In the genomic region with DNA sequence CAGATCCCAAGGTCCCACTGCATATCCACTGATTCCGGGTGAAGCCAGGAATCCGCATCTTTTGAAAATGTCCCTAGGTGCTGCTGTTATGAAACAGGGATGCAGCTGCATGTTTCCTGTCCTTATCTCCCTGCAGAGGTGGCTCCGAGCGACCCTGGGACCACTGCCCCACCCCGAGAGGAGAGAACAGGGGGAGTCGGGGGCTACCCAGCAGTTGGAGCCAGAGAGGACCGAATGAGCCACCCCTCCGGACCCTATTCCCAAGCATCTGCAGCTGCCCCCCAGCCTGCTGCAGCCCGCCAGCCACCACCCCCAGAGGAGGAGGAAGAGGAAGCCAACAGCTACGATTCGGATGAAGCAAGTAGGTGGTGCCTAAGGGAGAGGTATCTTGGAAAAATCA, we compare ENCODE assay signal across 7 cellular contexts. TPM values are rescaled to one million over a fixed set of nuclear protein-coding genes. Genes with fewer than 3 reads are reported as not detected.
"Had no signal": no experiment of that assay in that cellular context is flagged by ENCODE, and none has a peak within 500 bp of the region (broad histone marks: within the 10 kb centered on the region; RNA-seq: fewer than 3 reads in every experiment).

No MANE protein-coding gene starts in this region.

- H3K4me1 ChIP-seq: HAP-1 had no signal

- H3K9me3 ChIP-seq: HAP-1 had no signal

- DNase-seq: GOT3, HFFc6, IMR-90, KG1 had no signal

- H3K36me3 ChIP-seq: HAP-1 had no signal

- ATAC-seq: HCT116, K562 had no signal

- H3K4me3 ChIP-seq: HAP-1, K562 had no signal

RNA-seq across cellular contexts. Expression of gene OAS1, which starts 30.3 kb away (rescaled TPM):
- total RNA-seq: HFFc6, IMR-90 had no signal
- polyA plus RNA-seq: IMR-90 had no signal
